ENCODE assay signal across 8 cellular contexts in genomic region chr20:23061713-23062561, GRCh38. TPM values are rescaled to one million over a fixed set of nuclear protein-coding genes. Genes with fewer than 3 reads are reported as not detected.
DNase-seq lines count a peak whose midpoint lies in the region; ATAC-seq and TF ChIP-seq lines count a peak whose summit lies in the region.

No MANE protein-coding gene starts in this region.

- no peak overlapping the region for H3K4me3 Mint-ChIP-seq in natural killer cell

- DNase-seq in HEK293T (ENCODE audit: extremely low spot score) (peak; percentile 25), SHP77 (lab: John Stamatoyannopoulos, UW) (peak; percentile 77 to 85), fibroblast of the aortic adventitia (ENCODE audit: low read depth) (peak; percentile 91), sciatic nerve (ENCODE audit: low spot score) (no peak), natural killer cell (no peak)

- POLR2A ChIA-PET in HEK293T (lab: Yijun Ruan, JAX), result interaction anchor here (4.0 kb wide), 1 partner anchor 11 kb away, joined by 24 read pairs; no protein-coding TSS in a partner anchor

- CTCF ChIA-PET in HEK293T (lab: Yijun Ruan, JAX), result interaction anchor here (1.2 to 1.9 kb wide), 2 partner anchors 11 to 17 kb away, joined by 4 read pairs; no protein-coding TSS in a partner anchor

- H3K4me1 Mint-ChIP-seq in natural killer cell, result no peaks in the 10 kb centered on the region

- no peak overlapping the region for H3K4me3 ChIP-seq in fibroblast of the aortic adventitia (ENCODE audit: low read depth, low read length)

- no peaks in the 10 kb centered on the region for H3K36me3 Mint-ChIP-seq in natural killer cell

- peaks cover 0 to 3% of the 10 kb centered on the region in 2 donors for H3K27me3 Mint-ChIP-seq in natural killer cell (ENCODE audit: low read depth in 2 of 2)

- TF ChIP-seq CTCF in fibroblast of the aortic adventitia (IDR thresholded peaks at IDR 0.05; ENCODE audit: insufficient read depth, low read length), result peak; percentile 82
- TF ChIP-seq CTCF in natural killer cell (IDR thresholded peaks at IDR 0.05), result no peak

- intact Hi-C loops in sciatic nerve (cut with DNase I), result no loop called here
- intact Hi-C loops in natural killer cell (cut with micrococcal nuclease), result no loop called here

- no peaks in the 10 kb centered on the region for H3K9me3 Mint-ChIP-seq in natural killer cell

- ATAC-seq in sciatic nerve (peak; percentile 81), HG02840 (IDR thresholded peaks at IDR 0.05; ENCODE audit: low FRiP score, unreplicated experiment) (no peak), GM21529 (IDR thresholded peaks at IDR 0.05; ENCODE audit: unreplicated experiment) (no peak), natural killer cell (no peak), GM21515 (IDR thresholded peaks at IDR 0.05; ENCODE audit: unreplicated experiment) (no peak)

- no peak overlapping the region for H3K27ac Mint-ChIP-seq in natural killer cell

TF ChIP-seq in HEK293T, 16 proteins besides CTCF, POLR2A, EP300 and RAD21:
- no peak for TF ChIP-seq NFRKB (IDR thresholded peaks at IDR 0.05)
- TF ChIP-seq CTBP1 (IDR thresholded peaks at IDR 0.05; ENCODE audit: borderline replicate concordance), result no peak

RNA-seq across cellular contexts. Expression of gene THBD, which starts 12.5 kb away (rescaled TPM):
- total RNA-seq in fibroblast of the aortic adventitia (ENCODE audit: low replicate concordance), result 6.7 and 128 TPM in 2 replicates
- total RNA-seq in sciatic nerve, result 25.3 TPM
- total RNA-seq in natural killer cell, result 1 to 10 TPM; 2.1 to 2.8 (median 2.1) TPM

RNA-seq across cellular contexts. Expression of gene CD93, which starts 24.2 kb away (rescaled TPM):
- total RNA-seq in fibroblast of the aortic adventitia (ENCODE audit: low replicate concordance) (0.27 and 2.0 TPM in 2 replicates), sciatic nerve (81.0 TPM), natural killer cell (10 to 100 TPM in 2 of 3 donors, 1 to 10 TPM in 1; 8.0 to 17.9 (median 17.2) TPM)

RNA-seq across cellular contexts. Expression of gene SSTR4, which starts 26.8 kb away (rescaled TPM):
- total RNA-seq in fibroblast of the aortic adventitia (ENCODE audit: low replicate concordance) (not detected in 2 replicates), sciatic nerve (not detected), natural killer cell (not detected)

Comparison
In these comparisons a context has a peak if more than half of its experiments do, and no peak if none do; other contexts are left out.
1. DNase-seq: peak in HEK293T (single experiment), SHP77 (2 of 2) and fibroblast of the aortic adventitia (single experiment); none in sciatic nerve (single experiment) and natural killer cell (single experiment).